In the genomic region with DNA sequence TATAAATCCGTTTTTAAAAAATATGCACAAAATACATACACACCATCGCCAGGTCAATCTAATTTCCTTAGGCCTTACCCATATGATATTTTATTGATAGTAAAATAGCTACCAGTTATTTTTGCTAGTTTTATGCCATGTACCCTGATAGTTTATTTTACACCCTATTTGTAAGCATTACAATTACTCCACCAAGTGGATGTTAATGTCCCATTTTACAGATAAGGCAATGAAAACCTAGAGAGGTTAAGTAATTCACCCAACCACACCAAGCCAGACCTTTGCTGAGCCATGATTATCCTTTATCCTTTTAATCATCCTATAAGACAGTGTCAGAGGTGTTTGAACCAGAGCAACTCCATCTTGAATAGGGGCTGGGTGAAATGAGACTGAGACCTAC, we compare ENCODE assay signal across 38 cellular contexts.
"Had no signal": no experiment of that assay in that cellular context is flagged by ENCODE, and none has a peak within 500 bp of the region (broad histone marks: within the 10 kb centered on the region; RNA-seq: fewer than 3 reads in every experiment).

No MANE protein-coding gene starts in this region.

- H3K27ac ChIP-seq: adrenal gland, ascending aorta, body of pancreas, brain microvascular endothelial cell, breast epithelium, cardiac muscle cell had no signal

- H3K4me3 Mint-ChIP-seq: activated naive CD4-positive, alpha-beta T cell treated with anti-CD3 and anti-CD28 coated beads for 36 hours; activated naive CD4-positive, alpha-beta T cell treated with anti-CD3 and anti-CD28 coated beads, Interleukin-2, amount 10 ng/mL, durations not matched to agents 7 days and 5 days; activated naive CD4-positive, alpha-beta T cell treated with anti-CD3 and anti-CD28 coated beads, Interleukin-2, amount 50 U/mL, for 24 hours; activated naive CD8-positive, alpha-beta T cell; activated naive CD8-positive, alpha-beta T cell treated with anti-CD3 and anti-CD28 coated beads for 36 hours; activated naive CD8-positive, alpha-beta T cell treated with anti-CD3 and anti-CD28 coated beads, Interleukin-2, amount 10 ng/mL, durations not matched to agents 7 days and 5 days; activated naive CD8-positive, alpha-beta T cell treated with anti-CD3 and anti-CD28 coated beads, Interleukin-2, amount 50 U/mL, for 24 hours; activated T-cell treated with anti-CD3 and anti-CD28 coated beads, Interleukin-2, amount 50 U/mL, for 24 hours; activated T-cell treated with anti-CD3 and anti-CD28 coated beads, Interleukin-2, amount 50 U/mL, for 4 hours; activated T-cell treated with anti-CD3 and anti-CD28 coated beads, Interleukin-2, amount 50 U/mL, for 72 hours; activated T-helper 1 cell treated with anti-CD3 and anti-CD28 coated beads, Interleukin-12 subunit alpha, Interleukin-12 subunit beta, Interleukin-2, Interleukin-4 antibody, amounts not matched to agents 30 ng/mL and 10 ng/mL and 1 ng/mL, durations not matched to agents 14 hours and 24 hours and 36 hours; activated T-helper 17 cell treated with anti-CD3 and anti-CD28 coated beads, Interleukin-2, amount 50 U/mL, for 72 hours; brain; central memory CD8-positive, alpha-beta T cell had no signal

- H3K9me3 Mint-ChIP-seq: activated naive CD4-positive, alpha-beta T cell treated with anti-CD3 and anti-CD28 coated beads for 36 hours; activated T-helper 1 cell treated with anti-CD3 and anti-CD28 coated beads, Interleukin-12 subunit alpha, Interleukin-12 subunit beta, Interleukin-2, Interleukin-4 antibody, amounts not matched to agents 30 ng/mL and 10 ng/mL and 1 ng/mL, durations not matched to agents 14 hours and 24 hours and 36 hours had no signal

- H3K36me3 Mint-ChIP-seq: activated naive CD4-positive, alpha-beta T cell treated with anti-CD3 and anti-CD28 coated beads, Interleukin-2, amount 10 ng/mL, durations not matched to agents 7 days and 5 days; activated naive CD4-positive, alpha-beta T cell treated with anti-CD3 and anti-CD28 coated beads, Interleukin-2, amount 50 U/mL, for 24 hours; activated naive CD4-positive, alpha-beta T cell treated with anti-CD3 and anti-CD28 coated beads, Interleukin-2, amount 50 U/mL, for 72 hours; activated naive CD8-positive, alpha-beta T cell; activated naive CD8-positive, alpha-beta T cell treated with anti-CD3 and anti-CD28 coated beads for 36 hours; activated naive CD8-positive, alpha-beta T cell treated with anti-CD3 and anti-CD28 coated beads, Interleukin-2, amount 10 ng/mL, durations not matched to agents 7 days and 5 days; brain had no signal

- DNase-seq: activated effector memory CD4-positive, alpha-beta T cell treated with anti-CD3 and anti-CD28 coated beads, Interleukin-2, amount 50 U/mL, for 16 hours; activated effector memory CD4-positive, alpha-beta T cell treated with Interleukin-2 at 50 U/mL for 16 hours; activated gamma-delta T cell; activated gamma-delta T cell treated with Interleukin-2 at 50 U/mL for 16 hours; activated naive CD4-positive, alpha-beta T cell; activated naive CD4-positive, alpha-beta T cell treated with anti-CD3 and anti-CD28 coated beads for 36 hours; activated naive CD4-positive, alpha-beta T cell treated with anti-CD3 and anti-CD28 coated beads, Interleukin-2, amount 10 ng/mL, durations not matched to agents 7 days and 5 days; activated naive CD4-positive, alpha-beta T cell treated with anti-CD3 and anti-CD28 coated beads, Interleukin-2, amount 50 U/mL, for 16 hours; activated naive CD4-positive, alpha-beta T cell treated with Interleukin-2 at 50 U/mL for 16 hours; activated naive CD8-positive, alpha-beta T cell treated with anti-CD3 and anti-CD28 coated beads for 36 hours; activated naive CD8-positive, alpha-beta T cell treated with anti-CD3 and anti-CD28 coated beads, Interleukin-2, amount 10 ng/mL, durations not matched to agents 7 days and 5 days; activated naive CD8-positive, alpha-beta T cell treated with anti-CD3 and anti-CD28 coated beads, Interleukin-2, amount 50 U/mL, for 24 hours; activated T-cell treated with anti-CD3 and anti-CD28 coated beads, Interleukin-2, amount 50 U/mL, for 1 hour; activated T-cell treated with anti-CD3 and anti-CD28 coated beads, Interleukin-2, amount 50 U/mL, for 24 hours; activated T-cell treated with anti-CD3 and anti-CD28 coated beads, Interleukin-2, amount 50 U/mL, for 4 hours; activated T-cell treated with anti-CD3 and anti-CD28 coated beads, Interleukin-2, amount 50 U/mL, for 48 hours; activated T-cell treated with anti-CD3 and anti-CD28 coated beads, Interleukin-2, amount 50 U/mL, for 72 hours; adrenal gland; amniotic stem cell; amygdala; anterior cingulate cortex; aorta; body of pancreas; brain microvascular endothelial cell; caudate nucleus; central memory CD4-positive, alpha-beta T cell; cerebellar nuclear complex had no signal

- H3K4me3 ChIP-seq: adrenal gland, ascending aorta, body of pancreas, breast epithelium, cardiac muscle cell had no signal

- H3K27me3 ChIP-seq: adrenal gland, ascending aorta, body of pancreas, brain microvascular endothelial cell, breast epithelium, cardiac muscle cell had no signal

- H3K9me3 ChIP-seq: adrenal gland, ascending aorta, body of pancreas had no signal

- H3K36me3 ChIP-seq: adrenal gland, ascending aorta, brain microvascular endothelial cell, breast epithelium, cardiac muscle cell had no signal

- H3K27ac Mint-ChIP-seq: activated naive CD4-positive, alpha-beta T cell treated with anti-CD3 and anti-CD28 coated beads for 36 hours; activated naive CD4-positive, alpha-beta T cell treated with anti-CD3 and anti-CD28 coated beads, Interleukin-2, amount 10 ng/mL, durations not matched to agents 7 days and 5 days; activated naive CD4-positive, alpha-beta T cell treated with anti-CD3 and anti-CD28 coated beads, Interleukin-2, amount 50 U/mL, for 24 hours; activated naive CD4-positive, alpha-beta T cell treated with anti-CD3 and anti-CD28 coated beads, Interleukin-2, amount 50 U/mL, for 72 hours; activated naive CD8-positive, alpha-beta T cell; activated naive CD8-positive, alpha-beta T cell treated with anti-CD3 and anti-CD28 coated beads for 36 hours; activated naive CD8-positive, alpha-beta T cell treated with anti-CD3 and anti-CD28 coated beads, Interleukin-2, amount 10 ng/mL, durations not matched to agents 7 days and 5 days; activated naive CD8-positive, alpha-beta T cell treated with anti-CD3 and anti-CD28 coated beads, Interleukin-2, amount 50 U/mL, for 24 hours; activated T-cell treated with anti-CD3 and anti-CD28 coated beads, Interleukin-2, amount 50 U/mL, for 24 hours; activated T-cell treated with anti-CD3 and anti-CD28 coated beads, Interleukin-2, amount 50 U/mL, for 72 hours; activated T-helper 1 cell treated with anti-CD3 and anti-CD28 coated beads, Interleukin-12 subunit alpha, Interleukin-12 subunit beta, Interleukin-2, Interleukin-4 antibody, amounts not matched to agents 30 ng/mL and 10 ng/mL and 1 ng/mL, durations not matched to agents 14 hours and 24 hours and 36 hours; activated T-helper 17 cell treated with anti-CD3 and anti-CD28 coated beads, Interleukin-2, amount 50 U/mL, for 72 hours; activated T-helper 2 cell treated with anti-CD3 and anti-CD28 coated beads, Interferon-gamma antibody, Interleukin-2, Interleukin-4, amounts not matched to agents 10 μg/mL and 5 μg/mL and 100 μg/mL, durations not matched to agents 14 hours and 24 hours and 36 hours; brain had no signal

- H3K4me1 Mint-ChIP-seq: activated naive CD4-positive, alpha-beta T cell treated with anti-CD3 and anti-CD28 coated beads, Interleukin-2, amount 10 ng/mL, durations not matched to agents 7 days and 5 days; activated naive CD4-positive, alpha-beta T cell treated with anti-CD3 and anti-CD28 coated beads, Interleukin-2, amount 50 U/mL, for 24 hours; activated naive CD8-positive, alpha-beta T cell treated with anti-CD3 and anti-CD28 coated beads for 36 hours; activated naive CD8-positive, alpha-beta T cell treated with anti-CD3 and anti-CD28 coated beads, Interleukin-2, amount 10 ng/mL, durations not matched to agents 7 days and 5 days; activated naive CD8-positive, alpha-beta T cell treated with anti-CD3 and anti-CD28 coated beads, Interleukin-2, amount 50 U/mL, for 24 hours; activated T-helper 17 cell treated with anti-CD3 and anti-CD28 coated beads, Interleukin-2, amount 50 U/mL, for 72 hours; brain; central memory CD8-positive, alpha-beta T cell had no signal

- H3K4me1 ChIP-seq: adrenal gland, ascending aorta, body of pancreas, breast epithelium had no signal

- H3K27me3 Mint-ChIP-seq: activated naive CD4-positive, alpha-beta T cell treated with anti-CD3 and anti-CD28 coated beads, Interleukin-2, amount 10 ng/mL, durations not matched to agents 7 days and 5 days; activated naive CD8-positive, alpha-beta T cell; activated naive CD8-positive, alpha-beta T cell treated with anti-CD3 and anti-CD28 coated beads for 36 hours; activated naive CD8-positive, alpha-beta T cell treated with anti-CD3 and anti-CD28 coated beads, Interleukin-2, amount 10 ng/mL, durations not matched to agents 7 days and 5 days; activated naive CD8-positive, alpha-beta T cell treated with anti-CD3 and anti-CD28 coated beads, Interleukin-2, amount 50 U/mL, for 24 hours; activated T-cell treated with anti-CD3 and anti-CD28 coated beads, Interleukin-2, amount 50 U/mL, for 24 hours; activated T-helper 17 cell treated with anti-CD3 and anti-CD28 coated beads, Interleukin-2, amount 50 U/mL, for 72 hours; brain; central memory CD8-positive, alpha-beta T cell had no signal

- ATAC-seq: activated naive CD4-positive, alpha-beta T cell treated with anti-CD3 and anti-CD28 coated beads, Interleukin-2, amount 50 U/mL, for 72 hours; activated naive CD8-positive, alpha-beta T cell treated with anti-CD3 and anti-CD28 coated beads, Interleukin-2, amount 50 U/mL, for 24 hours; activated T-cell treated with anti-CD3 and anti-CD28 coated beads, Interleukin-2, amount 50 U/mL, for 4 hours; activated T-cell treated with anti-CD3 and anti-CD28 coated beads, Interleukin-2, amount 50 U/mL, for 72 hours; activated T-helper 17 cell treated with anti-CD3 and anti-CD28 coated beads, Interleukin-2, amount 50 U/mL, for 72 hours; body of pancreas had no signal
